Comparison of ENCODE assay signal across 8 cellular contexts in the genomic region with DNA sequence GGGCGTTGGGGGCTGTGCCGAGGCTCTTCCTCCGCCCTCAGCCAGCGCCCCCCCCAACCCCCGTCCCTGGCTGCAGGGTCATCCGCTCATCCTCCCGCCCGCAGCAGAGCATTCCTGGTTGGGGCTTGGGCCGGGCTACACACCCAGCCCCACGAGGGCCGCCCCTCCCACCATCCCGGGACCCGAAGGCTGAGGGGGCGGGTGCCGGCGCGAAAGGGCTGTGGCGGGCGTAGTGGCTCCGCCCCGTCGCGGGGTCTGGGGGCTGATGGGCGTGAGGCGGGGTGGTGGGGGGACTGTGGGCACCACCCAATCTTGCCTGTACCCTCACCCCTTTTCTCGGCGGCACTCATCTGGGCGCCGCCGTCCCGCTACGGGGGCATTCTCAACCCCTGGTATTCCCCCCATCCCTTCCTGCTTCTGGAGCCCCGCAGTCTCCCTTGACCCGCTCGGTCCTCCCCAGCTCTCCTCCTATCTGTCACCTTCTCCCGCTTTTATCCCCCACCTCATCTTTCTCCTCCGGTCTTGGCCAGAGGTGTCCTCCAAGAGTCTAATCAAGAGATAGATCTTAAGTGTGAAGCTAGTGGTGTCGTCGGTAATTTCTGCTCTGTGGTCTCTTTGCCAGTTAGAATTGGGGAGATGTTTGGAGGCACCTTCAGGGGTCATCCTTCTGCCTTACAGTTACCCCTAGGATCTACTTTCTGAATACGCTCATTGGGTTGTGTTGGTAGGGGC. TPM values are rescaled to one million over a fixed set of nuclear protein-coding genes. Genes with fewer than 3 reads are reported as not detected.
DNase-seq lines count a peak whose midpoint lies in the region; ATAC-seq and TF ChIP-seq lines count a peak whose summit lies in the region.

No MANE protein-coding gene starts in this region.

- intact Hi-C loops in activated CD4-positive, alpha-beta T cell treated with anti-CD3 and anti-CD28 coated beads for 36 hours (cut with DNase I, micrococcal nuclease) = loop anchor here (2.0 to 10.0 kb wide), 6 partner anchors 20 to 1988 kb away; a partner anchor contains a TSS

- ATAC-seq in activated CD4-positive, alpha-beta T cell treated with anti-CD3 and anti-CD28 coated beads for 36 hours = peak; percentile 9

- TF ChIP-seq CTCF in fibroblast of villous mesenchyme (IDR thresholded peaks at IDR 0.05; ENCODE audit: insufficient read depth, low read depth, low read length) = no peak

- POLR2A ChIA-PET in activated CD4-positive, alpha-beta T cell treated with anti-CD3 and anti-CD28 coated beads for 36 hours (lab: Charles Lee) = no interaction called here

- H3K36me3 Mint-ChIP-seq in activated CD4-positive, alpha-beta T cell treated with anti-CD3 and anti-CD28 coated beads for 36 hours (ENCODE audit: low read depth) = no peaks in the 10 kb centered on the region

- H3K4me2 ChIP-seq in Karpas-422 (ENCODE audit: low read depth, low read length, poor library complexity, severe bottlenecking) = peak overlapping the region; percentile 90

- H3K9me3 Mint-ChIP-seq in activated CD4-positive, alpha-beta T cell treated with anti-CD3 and anti-CD28 coated beads for 36 hours (ENCODE audit: low read depth) = no peaks in the 10 kb centered on the region

- no peak for DNase-seq in activated CD4-positive, alpha-beta T cell treated with anti-CD3 and anti-CD28 coated beads for 36 hours
- DNase-seq in activated CD4-positive, alpha-beta T cell treated with anti-CD3 and anti-CD28 coated beads, Interleukin-2, amount 50 U/mL, for 1 hour = no peak
- peak in 1 of 2 experiments; percentile 59 for DNase-seq in HAP-1 (ENCODE audit: low spot score in 2 of 2)
- DNase-seq in Karpas-422 = peak; percentile 51
- DNase-seq in activated CD8-positive, alpha-beta memory T cell treated with anti-CD3 and anti-CD28 coated beads, Interleukin-2, amount 50 U/mL, for 4 hours = peak; percentile 60
- no peak for DNase-seq in fibroblast of villous mesenchyme (ENCODE audit: low read depth)
- DNase-seq in cortex of kidney (lab: John Stamatoyannopoulos, UW) = no peak

- H3K27me3 Mint-ChIP-seq in activated CD4-positive, alpha-beta T cell treated with anti-CD3 and anti-CD28 coated beads for 36 hours = no peaks in the 10 kb centered on the region

- H3K4me3 ChIP-seq in HAP-1 (peak overlapping the region; percentile 89), Karpas-422 (ENCODE audit: low read length) (peak overlapping the region; percentile 87), fibroblast of villous mesenchyme (ENCODE audit: low read depth, low read length) (peak overlapping the region; percentile 89), neuron (ENCODE audit: low read length) (peak overlapping the region; percentile 77)

- peaks cover 24% of the 10 kb centered on the region for H3K4me1 Mint-ChIP-seq in activated CD4-positive, alpha-beta T cell treated with anti-CD3 and anti-CD28 coated beads for 36 hours

- peak overlapping the region; percentile 77 for H3K9ac ChIP-seq in Karpas-422 (ENCODE audit: low read length)

- H3K79me2 ChIP-seq in Karpas-422 (ENCODE audit: low read length) = no peaks in the 10 kb centered on the region

- H3K4me3 Mint-ChIP-seq in activated CD4-positive, alpha-beta T cell treated with anti-CD3 and anti-CD28 coated beads for 36 hours = peak overlapping the region; percentile 75

- H2AFZ ChIP-seq in Karpas-422 (ENCODE audit: low read length) = peak overlapping the region; percentile 89
- H2AFZ ChIP-seq in neuron (ENCODE audit: low read depth, low read length) = peak overlapping the region; percentile 70

- H3K9me2 ChIP-seq in Karpas-422 (replicated peaks; ENCODE audit: insufficient read depth, low read length) = no peaks in the 10 kb centered on the region

- no peak overlapping the region for H3K27ac ChIP-seq in Karpas-422 (ENCODE audit: low read length)

- H3K9me3 ChIP-seq in HAP-1 (no peaks in the 10 kb centered on the region), Karpas-422 (ENCODE audit: low read length) (no peaks in the 10 kb centered on the region), neuron (ENCODE audit: low read length) (no peaks in the 10 kb centered on the region)

- H3K4me1 ChIP-seq in HAP-1 = peaks cover 57% of the 10 kb centered on the region
- peaks cover 15% of the 10 kb centered on the region for H3K4me1 ChIP-seq in Karpas-422 (ENCODE audit: low read length)
- H3K4me1 ChIP-seq in neuron (ENCODE audit: insufficient read depth, low read length) = peaks cover 17% of the 10 kb centered on the region

- in situ Hi-C loops in HAP-1 (cut with MboI; ENCODE audit: low sequenced_read_pairs) = no loop called here

- H4K20me1 ChIP-seq in Karpas-422 (ENCODE audit: insufficient read depth, low read depth, low read length) = no peaks in the 10 kb centered on the region

- H3K36me3 ChIP-seq in HAP-1 (replicated peaks) = no peaks in the 10 kb centered on the region
- no peaks in the 10 kb centered on the region for H3K36me3 ChIP-seq in Karpas-422 (ENCODE audit: insufficient read depth, low read length)
- no peaks in the 10 kb centered on the region for H3K36me3 ChIP-seq in neuron (ENCODE audit: insufficient read depth, low read length)

- H3K27ac Mint-ChIP-seq in activated CD4-positive, alpha-beta T cell treated with anti-CD3 and anti-CD28 coated beads for 36 hours = peak overlapping the region; percentile 62

- CTCF ChIA-PET in activated CD4-positive, alpha-beta T cell treated with anti-CD3 and anti-CD28 coated beads for 36 hours (lab: Charles Lee) = interaction anchor here (1.6 kb wide), 1 partner anchor 578 kb away, joined by 5 read pairs; no protein-coding TSS in a partner anchor

- H3K27me3 ChIP-seq in HAP-1 (ENCODE audit: low read depth) (no peaks in the 10 kb centered on the region), Karpas-422 (ENCODE audit: low read length) (no peaks in the 10 kb centered on the region), neuron (ENCODE audit: insufficient read depth, low read length) (no peaks in the 10 kb centered on the region)

RNA-seq across cellular contexts. Expression of a gene that starts 1.6 kb away (rescaled TPM):
- 1 to 10 TPM; 9.3 to 9.9 TPM for total RNA-seq in activated CD4-positive, alpha-beta T cell treated with anti-CD3 and anti-CD28 coated beads for 36 hours
- total RNA-seq in Karpas-422 (2014; rRNA removed; shearing (Covaris generic); ENCODE audit: low replicate concordance) = 9.2 and 14.6 TPM in 2 replicates
- 27.4 and 43.6 TPM in 2 replicates for total RNA-seq in fibroblast of villous mesenchyme

Comparison
In these comparisons a context has a peak if more than half of its experiments do, and no peak if none do; other contexts are left out.
1. DNase-seq: peak in Karpas-422 (single experiment) and activated CD8-positive, alpha-beta memory T cell treated with anti-CD3 and anti-CD28 coated beads, Interleukin-2, amount 50 U/mL, for 4 hours (single experiment); none in activated CD4-positive, alpha-beta T cell treated with anti-CD3 and anti-CD28 coated beads for 36 hours (single experiment), activated CD4-positive, alpha-beta T cell treated with anti-CD3 and anti-CD28 coated beads, Interleukin-2, amount 50 U/mL, for 1 hour (single experiment), fibroblast of villous mesenchyme (single experiment) and cortex of kidney (single experiment).
2. Peak in every context shown above with its lines, with median percentiles within 50 percentile points of each other: H3K4me3 ChIP-seq.